Comparison of ENCODE assay signal across 1 cellular context in the genomic region with DNA sequence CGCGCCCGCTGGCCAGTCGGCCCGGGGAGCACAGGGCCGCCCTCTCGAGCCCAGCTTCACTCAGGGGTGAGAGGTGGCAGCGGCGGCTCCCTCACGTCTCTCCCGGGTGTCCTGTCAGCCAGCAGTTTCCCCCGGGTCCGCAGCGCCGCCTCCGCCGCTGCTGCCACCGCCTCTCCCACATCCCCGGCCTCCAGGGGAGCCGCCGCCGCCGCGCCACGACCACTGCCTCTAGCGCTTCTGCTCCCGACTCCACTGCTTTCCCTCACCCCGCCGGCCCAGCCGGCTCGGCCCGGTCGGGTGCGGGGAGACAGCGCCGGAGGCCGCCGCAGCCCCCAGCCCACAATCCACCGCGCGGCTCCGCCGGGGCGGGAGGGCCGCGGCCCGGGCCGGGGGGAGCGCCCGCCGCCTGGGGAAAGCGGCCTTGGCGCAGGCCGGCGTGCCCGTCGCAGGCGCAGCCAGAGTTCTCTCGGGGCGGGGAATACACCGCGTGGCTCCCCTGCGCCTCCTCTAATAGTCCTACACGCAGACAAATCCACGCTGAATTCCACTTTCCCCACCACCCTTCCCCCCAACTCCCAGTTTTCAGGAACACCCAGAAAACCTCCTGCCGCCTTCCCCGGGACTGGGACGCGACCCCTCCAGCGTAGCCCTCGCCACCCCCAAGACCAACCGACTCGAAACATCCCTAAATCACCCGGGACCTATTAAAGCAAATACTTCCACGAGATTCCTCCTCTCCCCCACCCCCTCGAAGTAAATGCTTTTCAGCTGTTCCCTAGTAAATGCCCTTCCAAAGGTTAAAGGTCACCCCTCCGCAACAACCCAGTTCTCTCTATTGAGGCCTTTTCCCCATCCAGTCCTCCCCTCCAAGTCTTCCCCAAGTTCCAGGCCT.
TF ChIP-seq lines count a peak whose summit lies in the region.

Gene VPS54, minus strand, starts transcription at position 346 of the 892 bp plus-strand sequence. CDS start 35,429 bp downstream, outside the sequence.

TF ChIP-seq in GM12878, 131 proteins besides CTCF, POLR2A, EP300 and RAD21 (continued from another document):
- no peak for TF ChIP-seq SKIL (IDR thresholded peaks at IDR 0.05; ENCODE audit: low read depth, poor library complexity, severe bottlenecking)
- TF ChIP-seq ZSCAN29 (IDR thresholded peaks at IDR 0.05): 0 out of 2 replicates have a peak, but pooled peaks have one; percentile 13
- TF ChIP-seq BACH1 (IDR thresholded peaks at IDR 0.05; ENCODE audit: borderline replicate concordance): peak; percentile 28; the same call in 1 of the 2 replicates
- TF ChIP-seq CHD2 (IDR thresholded peaks at IDR 0.05; ENCODE audit: borderline replicate concordance, low read depth, low read length): no peak
- no peak; the same call in 1 of the 2 replicates for TF ChIP-seq SMARCA5 (IDR thresholded peaks at IDR 0.05)
- TF ChIP-seq IRF4 (IDR thresholded peaks at IDR 0.05; ENCODE audit: low read depth, low read length): no peak
- TF ChIP-seq MTA3 (IDR thresholded peaks at IDR 0.05; ENCODE audit: borderline replicate concordance, low read length): no peak
- TF ChIP-seq, protein P1, sequence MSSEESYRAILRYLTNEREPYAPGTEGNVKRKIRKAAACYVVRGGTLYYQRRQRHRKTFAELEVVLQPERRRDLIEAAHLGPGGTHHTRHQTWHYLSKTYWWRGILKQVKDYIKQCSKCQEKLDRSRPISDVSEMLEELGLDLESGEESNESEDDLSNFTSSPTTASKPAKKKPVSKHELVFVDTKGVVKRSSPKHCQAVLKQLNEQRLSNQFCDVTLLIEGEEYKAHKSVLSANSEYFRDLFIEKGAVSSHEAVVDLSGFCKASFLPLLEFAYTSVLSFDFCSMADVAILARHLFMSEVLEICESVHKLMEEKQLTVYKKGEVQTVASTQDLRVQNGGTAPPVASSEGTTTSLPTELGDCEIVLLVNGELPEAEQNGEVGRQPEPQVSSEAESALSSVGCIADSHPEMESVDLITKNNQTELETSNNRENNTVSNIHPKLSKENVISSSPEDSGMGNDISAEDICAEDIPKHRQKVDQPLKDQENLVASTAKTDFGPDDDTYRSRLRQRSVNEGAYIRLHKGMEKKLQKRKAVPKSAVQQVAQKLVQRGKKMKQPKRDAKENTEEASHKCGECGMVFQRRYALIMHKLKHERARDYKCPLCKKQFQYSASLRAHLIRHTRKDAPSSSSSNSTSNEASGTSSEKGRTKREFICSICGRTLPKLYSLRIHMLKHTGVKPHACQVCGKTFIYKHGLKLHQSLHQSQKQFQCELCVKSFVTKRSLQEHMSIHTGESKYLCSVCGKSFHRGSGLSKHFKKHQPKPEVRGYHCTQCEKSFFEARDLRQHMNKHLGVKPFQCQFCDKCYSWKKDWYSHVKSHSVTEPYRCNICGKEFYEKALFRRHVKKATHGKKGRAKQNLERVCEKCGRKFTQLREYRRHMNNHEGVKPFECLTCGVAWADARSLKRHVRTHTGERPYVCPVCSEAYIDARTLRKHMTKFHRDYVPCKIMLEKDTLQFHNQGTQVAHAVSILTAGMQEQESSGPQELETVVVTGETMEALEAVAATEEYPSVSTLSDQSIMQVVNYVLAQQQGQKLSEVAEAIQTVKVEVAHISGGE (CRISPR knock-in tag; IDR thresholded peaks at IDR 0.05): no peak
- TF ChIP-seq WRNIP1 (IDR thresholded peaks at IDR 0.05; ENCODE audit: borderline replicate concordance, low read depth, low read length): no peak
- no peak for TF ChIP-seq SUPT20H (IDR thresholded peaks at IDR 0.05; ENCODE audit: borderline replicate concordance, control insufficient read depth, low read depth, low read length)
- no peak for TF ChIP-seq SMC3 (IDR thresholded peaks at IDR 0.05; ENCODE audit: borderline replicate concordance, low read length)
- TF ChIP-seq POLR2AphosphoS5 (IDR thresholded peaks at IDR 0.05; ENCODE audit: low read length): peak; percentile 52; the same call in 1 of the 2 replicates
- no peak for TF ChIP-seq E2F8 (IDR thresholded peaks at IDR 0.05; ENCODE audit: low read depth, partially characterized antibody)
- peak; percentile 89 for TF ChIP-seq GATAD2B (conservative IDR thresholded peaks at IDR 0.05; ENCODE audit: low read depth)
- no peak for TF ChIP-seq CEBPB (IDR thresholded peaks at IDR 0.05; ENCODE audit: borderline replicate concordance in 1 of 2, low read depth in 2 of 2, low read length in 2 of 2)
- 0 out of 2 replicates have a peak, but pooled peaks have one; percentile 47 for TF ChIP-seq ZNF687 (IDR thresholded peaks at IDR 0.05)
- TF ChIP-seq EED (IDR thresholded peaks at IDR 0.05; ENCODE audit: low read depth): peak; percentile 51; the same call in 1 of the 2 replicates
- TF ChIP-seq NR2C1 (IDR thresholded peaks at IDR 0.05): peak; percentile 88
- TF ChIP-seq MXI1 (IDR thresholded peaks at IDR 0.05; ENCODE audit: low read depth, low read length): 0 out of 2 replicates have a peak, but pooled peaks have one; percentile 34
